In the genomic region with DNA sequence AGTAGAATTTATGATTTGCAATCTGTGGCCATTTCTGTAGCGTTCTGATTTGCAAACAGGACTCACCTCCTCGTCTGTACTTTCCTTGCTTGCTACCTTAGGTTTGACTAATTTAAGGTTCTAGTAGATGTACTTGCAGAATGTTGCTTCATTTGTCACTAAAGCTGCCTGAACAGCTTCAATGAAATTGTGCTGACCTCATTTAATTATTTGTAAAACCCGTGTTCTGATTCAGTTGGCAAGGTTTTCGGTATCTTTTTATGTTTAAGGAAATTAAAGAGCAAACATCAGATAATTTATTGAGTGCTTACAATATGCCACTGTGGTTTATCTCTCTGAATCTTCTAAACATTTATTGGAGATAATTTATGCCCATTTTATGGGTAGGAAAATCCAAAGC, we compare ENCODE assay signal across 10 cellular contexts.
"Had no signal": no experiment of that assay in that cellular context is flagged by ENCODE, and none has a peak within 500 bp of the region (broad histone marks: within the 10 kb centered on the region; RNA-seq: fewer than 3 reads in every experiment).

No MANE protein-coding gene starts in this region.

- H3K4me2 ChIP-seq: GM23338 had no signal

- H3K9me3 ChIP-seq: HAP-1 had no signal

- H3K4me1 ChIP-seq: HAP-1 had no signal

- H3K4me3 ChIP-seq: GM23248, GM23338, HAP-1 had no signal

- FAIRE-seq: H1, H54 had no signal

- H2AFZ ChIP-seq: GM23248, GM23338 had no signal

- H3K9ac ChIP-seq: GM23248 had no signal

- H3K27ac ChIP-seq: GM23248 had no signal

- H3K36me3 ChIP-seq: HAP-1 had no signal

- DNase-seq: GM23248, GOT3, H9, HCEC 1CT, HFFc6 had no signal

- ATAC-seq: GM23338, HCT116 had no signal
